1 cellular context compared by ENCODE assay signal in genomic region chr13:20512042-20512683, GRCh38.
TF ChIP-seq lines count a peak whose summit lies in the region.

No MANE protein-coding gene starts in this region.

TF ChIP-seq in liver, 16 proteins besides CTCF, POLR2A, EP300 and RAD21 (continued from another document):
- TF ChIP-seq ZBTB33 (IDR thresholded peaks at IDR 0.05), result no peak
